12 cellular contexts compared by ENCODE assay signal in the genomic region with DNA sequence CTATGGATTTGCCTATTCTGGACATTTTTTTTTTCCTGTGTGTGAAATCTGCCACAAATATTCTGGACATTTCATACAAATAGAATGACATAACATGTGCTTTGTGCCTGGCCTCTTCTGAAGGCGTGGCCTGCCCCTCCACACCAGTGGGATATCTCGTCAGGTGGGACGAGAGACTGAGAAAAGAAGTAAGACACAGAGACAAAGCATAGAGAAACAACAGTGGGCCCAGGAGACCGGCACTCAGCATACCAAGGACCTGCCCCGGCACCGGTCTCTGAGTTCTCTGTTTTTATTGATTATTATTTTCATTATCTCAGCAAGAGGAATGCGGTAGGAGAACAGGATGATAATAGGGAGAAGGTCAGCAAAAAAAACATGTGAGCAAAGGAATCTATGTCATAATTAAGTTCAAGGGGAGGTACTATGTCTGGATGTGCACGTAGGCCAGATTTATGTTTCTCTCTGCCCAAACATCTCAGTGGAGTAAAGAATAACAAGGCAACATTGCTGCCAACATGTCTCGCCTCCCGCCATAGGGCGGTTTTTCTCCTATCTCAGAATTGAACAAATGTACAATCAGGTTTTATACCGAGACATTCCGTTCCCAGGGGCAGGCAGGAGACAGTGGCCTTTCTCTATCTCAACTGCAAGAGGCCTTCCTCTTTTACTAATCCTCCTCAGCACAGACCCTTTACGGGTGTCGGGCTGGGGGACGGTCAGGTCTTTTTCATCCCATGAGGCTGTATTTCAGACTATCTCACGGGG. TPM values are rescaled to one million over a fixed set of nuclear protein-coding genes. Genes with fewer than 3 reads are reported as not detected.
"Had no signal": no experiment of that assay in that cellular context is flagged by ENCODE, and none has a peak within 500 bp of the region (broad histone marks: within the 10 kb centered on the region; RNA-seq: fewer than 3 reads in every experiment).

No MANE protein-coding gene starts in this region.

RNA-seq across cellular contexts. Expression of a gene that starts 48.5 kb away (rescaled TPM):
- total RNA-seq: cerebellum, colonic mucosa, endothelial cell of umbilical vein, fibroblast of lung, fibroblast of villous mesenchyme, foreskin keratinocyte, frontal cortex, gastroesophageal sphincter, left ventricle myocardium superior, lung microvascular endothelial cell had no signal
- polyA plus RNA-seq: endothelial cell of umbilical vein, fibroblast of lung, foreskin keratinocyte, heart left ventricle, keratinocyte had no signal
